Comparison of ENCODE assay signal across 19 cellular contexts in genomic region chr2:167651406-167652151, GRCh38.
DNase-seq lines count a peak whose midpoint lies in the region; TF ChIP-seq lines count a peak whose summit lies in the region.
"Had no signal": no experiment of that assay in that cellular context is flagged by ENCODE, and none has a peak within 500 bp of the region (broad histone marks: within the 10 kb centered on the region; RNA-seq: fewer than 3 reads in every experiment).

No MANE protein-coding gene starts in this region.

- CTCF ChIA-PET in activated CD4-positive, alpha-beta memory T cell treated with anti-CD3 and anti-CD28 coated beads, Interleukin-2, amount 10 ng/mL, durations not matched to agents 7 days and 5 days (lab: Charles Lee) = no interaction called here

- H3K27me3 Mint-ChIP-seq in nephron progenitor cell (ENCODE audit: low read depth, poor library complexity) = no peaks in the 10 kb centered on the region
- H3K27me3 Mint-ChIP-seq in activated CD4-positive, alpha-beta memory T cell treated with anti-CD3 and anti-CD28 coated beads, Interleukin-2, amount 10 ng/mL, durations not matched to agents 7 days and 5 days = no peaks in the 10 kb centered on the region

- H3K4me3 Mint-ChIP-seq in nephron progenitor cell = no peak overlapping the region
- H3K4me3 Mint-ChIP-seq in activated CD4-positive, alpha-beta memory T cell treated with anti-CD3 and anti-CD28 coated beads, Interleukin-2, amount 10 ng/mL, durations not matched to agents 7 days and 5 days = no peak overlapping the region
- H3K4me3 Mint-ChIP-seq: CD8-positive, alpha-beta T cell; HFFc6 had no signal

- peaks cover 3% of the 10 kb centered on the region for H3K9me3 Mint-ChIP-seq in nephron progenitor cell
- H3K9me3 Mint-ChIP-seq in activated CD4-positive, alpha-beta memory T cell treated with anti-CD3 and anti-CD28 coated beads, Interleukin-2, amount 10 ng/mL, durations not matched to agents 7 days and 5 days = no peaks in the 10 kb centered on the region
- H3K9me3 Mint-ChIP-seq: CD8-positive, alpha-beta T cell had no signal

- H3K27ac Mint-ChIP-seq in nephron progenitor cell = peak overlapping the region; percentile 97
- H3K27ac Mint-ChIP-seq in activated CD4-positive, alpha-beta memory T cell treated with anti-CD3 and anti-CD28 coated beads, Interleukin-2, amount 10 ng/mL, durations not matched to agents 7 days and 5 days = no peak overlapping the region
- H3K27ac Mint-ChIP-seq: CD8-positive, alpha-beta T cell; HFFc6 had no signal

- in situ Hi-C loops in SK-MEL-5 (cut with HindIII; ENCODE audit: low pct_unique_long_range_greater_than_20kb, low sequenced_read_pairs) = no loop called here

- POLR2A ChIA-PET in activated CD4-positive, alpha-beta memory T cell treated with anti-CD3 and anti-CD28 coated beads, Interleukin-2, amount 10 ng/mL, durations not matched to agents 7 days and 5 days (lab: Charles Lee) = no interaction called here

- peaks cover 5% of the 10 kb centered on the region for H3K36me3 Mint-ChIP-seq in nephron progenitor cell (ENCODE audit: low read depth)
- H3K36me3 Mint-ChIP-seq in activated CD4-positive, alpha-beta memory T cell treated with anti-CD3 and anti-CD28 coated beads, Interleukin-2, amount 10 ng/mL, durations not matched to agents 7 days and 5 days (ENCODE audit: low read depth) = no peaks in the 10 kb centered on the region
- H3K36me3 Mint-ChIP-seq: CD8-positive, alpha-beta T cell had no signal

- peak; percentile 86 for DNase-seq in COLO829 (ENCODE audit: low spot score)
- peak; percentile 98 for DNase-seq in SK-MEL-5 (ENCODE audit: low read depth, low spot score)
- DNase-seq in foreskin melanocyte = peak; percentile 96
- no peak for DNase-seq in nephron progenitor cell
- no peak for DNase-seq in cerebellar cortex (ENCODE audit: low spot score)
- no peak for DNase-seq in activated T-cell treated with anti-CD3 and anti-CD28 coated beads for 4 hours
- DNase-seq in activated CD4-positive, alpha-beta memory T cell treated with anti-CD3 and anti-CD28 coated beads, Interleukin-2, amount 10 ng/mL, durations not matched to agents 7 days and 5 days = no peak
- DNase-seq in activated CD4-positive, alpha-beta T cell treated with anti-CD3 and anti-CD28 coated beads, Interleukin-2, amount 50 U/mL, for 1 hour = no peak
- DNase-seq: CD8-positive, alpha-beta T cell; DND-41; GDM1; GOT3; HFFc6; Karpas-422; NCI-H1105; NCI-H1694 treated with DMSO at 0.1 percent for 48 hours; NCI-H524 treated with DMSO at 0.1 percent for 48 hours; Peyer's patch; SHP77 had no signal

- TF ChIP-seq CTCF in nephron progenitor cell (IDR thresholded peaks at IDR 0.05) = no peak

- peaks cover 17% of the 10 kb centered on the region for H3K4me1 Mint-ChIP-seq in nephron progenitor cell
- no peaks in the 10 kb centered on the region for H3K4me1 Mint-ChIP-seq in activated CD4-positive, alpha-beta memory T cell treated with anti-CD3 and anti-CD28 coated beads, Interleukin-2, amount 10 ng/mL, durations not matched to agents 7 days and 5 days

Comparison
In these comparisons a context has a peak if more than half of its experiments do, and no peak if none do; other contexts are left out.
1. DNase-seq: peak in COLO829 (single experiment), SK-MEL-5 (single experiment) and foreskin melanocyte (single experiment); none in nephron progenitor cell (single experiment), cerebellar cortex (single experiment), activated T-cell treated with anti-CD3 and anti-CD28 coated beads for 4 hours (single experiment), activated CD4-positive, alpha-beta memory T cell treated with anti-CD3 and anti-CD28 coated beads, Interleukin-2, amount 10 ng/mL, durations not matched to agents 7 days and 5 days (single experiment) and activated CD4-positive, alpha-beta T cell treated with anti-CD3 and anti-CD28 coated beads, Interleukin-2, amount 50 U/mL, for 1 hour (single experiment).